ENCODE assay signal across 17 cellular contexts in genomic region chr18:46346896-46347630, GRCh38.
"Had no signal": no experiment of that assay in that cellular context is flagged by ENCODE, and none has a peak within 500 bp of the region (broad histone marks: within the 10 kb centered on the region; RNA-seq: fewer than 3 reads in every experiment).

No MANE protein-coding gene starts in this region.

- H3K4me3 Mint-ChIP-seq: activated naive CD8-positive, alpha-beta T cell treated with anti-CD3 and anti-CD28 coated beads, Interleukin-2, amount 10 ng/mL, durations not matched to agents 7 days and 5 days; dendritic cell treated with granulocyte-macrophage colony-stimulating factor and Interleukin-4, amounts not matched to agents 40 ng/mL and 50 ng/mL, for 4 days had no signal

- H3K27me3 Mint-ChIP-seq: activated naive CD8-positive, alpha-beta T cell treated with anti-CD3 and anti-CD28 coated beads, Interleukin-2, amount 10 ng/mL, durations not matched to agents 7 days and 5 days; dendritic cell treated with granulocyte-macrophage colony-stimulating factor and Interleukin-4, amounts not matched to agents 40 ng/mL and 50 ng/mL, for 4 days had no signal

- H3K27ac Mint-ChIP-seq: dendritic cell treated with granulocyte-macrophage colony-stimulating factor and Interleukin-4, amounts not matched to agents 40 ng/mL and 50 ng/mL, for 4 days had no signal

- H3K36me3 Mint-ChIP-seq: activated naive CD8-positive, alpha-beta T cell treated with anti-CD3 and anti-CD28 coated beads, Interleukin-2, amount 10 ng/mL, durations not matched to agents 7 days and 5 days had no signal

- H3K9me3 Mint-ChIP-seq: activated naive CD8-positive, alpha-beta T cell treated with anti-CD3 and anti-CD28 coated beads, Interleukin-2, amount 10 ng/mL, durations not matched to agents 7 days and 5 days; dendritic cell treated with granulocyte-macrophage colony-stimulating factor and Interleukin-4, amounts not matched to agents 40 ng/mL and 50 ng/mL, for 4 days had no signal

- H3K36me3 ChIP-seq: heart right ventricle, left lung, right lobe of liver, vagina had no signal

- H3K9me3 ChIP-seq: heart right ventricle, left lung, right lobe of liver, testis, vagina had no signal

- H3K4me1 ChIP-seq: testis had no signal

- H3K27ac ChIP-seq: heart right ventricle, left lung, right lobe of liver, testis, vagina had no signal

- H3K27me3 ChIP-seq: heart right ventricle, left lung, right lobe of liver, testis, vagina had no signal

- DNase-seq: activated naive CD8-positive, alpha-beta T cell treated with anti-CD3 and anti-CD28 coated beads, Interleukin-2, amount 10 ng/mL, durations not matched to agents 7 days and 5 days; activated T-cell treated with anti-CD3 and anti-CD28 coated beads, Interleukin-2, amount 50 U/mL, for 1 hour; amniotic stem cell; effector CD4-positive, alpha-beta T cell; erythroblast; foreskin fibroblast; heart right ventricle; left lung; occipital lobe; right lobe of liver; small intestine; stimulated activated CD4-positive, alpha-beta T cell treated with anti-CD3 and anti-CD28 coated beads, Interleukin-15, amount 100 ng/mL, for 24 hours; stimulated activated naive CD4-positive, alpha-beta T cell; testis; trophoblast cell had no signal

- H3K4me3 ChIP-seq: heart right ventricle, left lung, right lobe of liver, testis, vagina had no signal

- ATAC-seq: heart right ventricle, left lung, right lobe of liver had no signal
